Comparison of ENCODE assay signal across 23 cellular contexts in genomic region chr1:15771836-15772516, GRCh38. TPM values are rescaled to one million over a fixed set of nuclear protein-coding genes. Genes with fewer than 3 reads are reported as not detected.
DNase-seq lines count a peak whose midpoint lies in the region; ATAC-seq and TF ChIP-seq lines count a peak whose summit lies in the region.
"Had no signal": no experiment of that assay in that cellular context is flagged by ENCODE, and none has a peak within 500 bp of the region (broad histone marks: within the 10 kb centered on the region; RNA-seq: fewer than 3 reads in every experiment).

No MANE protein-coding gene starts in this region.

- no peak overlapping the region for H3K18ac ChIP-seq in neuronal stem cell (ENCODE audit: low read length)

- H3K4me3 ChIP-seq in GM23338 (no peak overlapping the region), SJSA1 (no peak overlapping the region), endodermal cell (ENCODE audit: low read length) (no peak overlapping the region), neuronal stem cell (ENCODE audit: low read length in 2 of 2) (no peak overlapping the region), adrenal gland (no peak overlapping the region)
- H3K4me3 ChIP-seq: GM23248, PC-9, SK-N-MC had no signal

- H3K9ac ChIP-seq in endodermal cell (ENCODE audit: extremely low read depth, low read length, poor library complexity, severe bottlenecking): no peak overlapping the region
- H3K9ac ChIP-seq in neuronal stem cell (ENCODE audit: low read depth, low read length, poor library complexity): no peak overlapping the region
- H3K9ac ChIP-seq: GM23248 had no signal

- no peak overlapping the region for H3K4ac ChIP-seq in neuronal stem cell (ENCODE audit: low read length)

- no peaks in the 10 kb centered on the region for H3K9me3 ChIP-seq in SJSA1 (replicated peaks)
- H3K9me3 ChIP-seq in endodermal cell (ENCODE audit: control insufficient read depth, low read length): no peaks in the 10 kb centered on the region
- peaks cover 0 to 2% of the 10 kb centered on the region in 2 donors for H3K9me3 ChIP-seq in neuronal stem cell (replicated peaks in 1 of 2; ENCODE audit: control insufficient read depth in 2 of 2, insufficient read depth in 1 of 2, low read depth in 1 of 2, low read length in 2 of 2)
- no peaks in the 10 kb centered on the region for H3K9me3 ChIP-seq in adrenal gland (replicated peaks in 1 of 3)

- H3K79me2 ChIP-seq in GM23338 (replicated peaks; ENCODE audit: insufficient read depth): no peaks in the 10 kb centered on the region

- no peak overlapping the region for H2AK5ac ChIP-seq in neuronal stem cell (ENCODE audit: low read depth, low read length)

- no peaks in the 10 kb centered on the region for H3K27me3 ChIP-seq in GM23338 (ENCODE audit: insufficient read depth)
- H3K27me3 ChIP-seq in SJSA1 (replicated peaks): no peaks in the 10 kb centered on the region
- H3K27me3 ChIP-seq in endodermal cell (ENCODE audit: control insufficient read depth, insufficient read depth, low read length, poor library complexity, severe bottlenecking): no peaks in the 10 kb centered on the region
- H3K27me3 ChIP-seq in neuronal stem cell (ENCODE audit: control insufficient read depth in 3 of 3, insufficient read depth in 3 of 3, low read depth in 1 of 3, low read length in 3 of 3): no peaks in the 10 kb centered on the region
- H3K27me3 ChIP-seq in adrenal gland: no peaks in the 10 kb centered on the region

- H3K4me1 ChIP-seq in GM23338 (ENCODE audit: insufficient read depth): no peaks in the 10 kb centered on the region
- peaks cover 36% of the 10 kb centered on the region for H3K4me1 ChIP-seq in SJSA1 (replicated peaks)
- H3K4me1 ChIP-seq in endodermal cell (ENCODE audit: control insufficient read depth, insufficient read depth, low read length): no peaks in the 10 kb centered on the region
- H3K4me1 ChIP-seq in neuronal stem cell (ENCODE audit: control insufficient read depth in 2 of 2, insufficient read depth in 1 of 2, low read depth in 1 of 2, low read length in 2 of 2): no peaks in the 10 kb centered on the region
- no peaks in the 10 kb centered on the region for H3K4me1 ChIP-seq in adrenal gland (replicated peaks in 1 of 2)

- H3K36me3 ChIP-seq in GM23338 (ENCODE audit: insufficient read depth): peaks cover 64% of the 10 kb centered on the region
- peaks cover 79% of the 10 kb centered on the region for H3K36me3 ChIP-seq in SJSA1
- H3K36me3 ChIP-seq in endodermal cell (ENCODE audit: control insufficient read depth, insufficient read depth, low read length): peaks cover 81% of the 10 kb centered on the region
- H3K36me3 ChIP-seq in neuronal stem cell (replicated peaks in 1 of 2; ENCODE audit: control insufficient read depth in 2 of 2, insufficient read depth in 2 of 2, low read length in 2 of 2): peaks cover 23 to 56% of the 10 kb centered on the region in 2 donors
- peaks cover 0 to 45% of the 10 kb centered on the region in 2 donors for H3K36me3 ChIP-seq in adrenal gland (replicated peaks in 1 of 2)

- H3K9me2 ChIP-seq in GM23338 (ENCODE audit: insufficient read depth): no peaks in the 10 kb centered on the region

- peak overlapping the region; percentile 81 for H3K23ac ChIP-seq in neuronal stem cell (ENCODE audit: low read depth, low read length, poor library complexity)

- no peak overlapping the region for H4K91ac ChIP-seq in neuronal stem cell (ENCODE audit: low read depth, low read length, poor library complexity)

- no peak overlapping the region for H3K14ac ChIP-seq in neuronal stem cell (ENCODE audit: low read length)

- DNase-seq in GM23338 (ENCODE audit: low spot score) (no peak), SJSA1 (ENCODE audit: low read depth in 1 of 2, low spot score in 2 of 2) (peak; percentile 75 to 77), endodermal cell (no peak), neuronal stem cell (ENCODE audit: low spot score) (no peak), NCI-H526 treated with DMSO at 0.1 percent for 48 hours (lab: John Stamatoyannopoulos, UW) (no peak), pons (ENCODE audit: low spot score) (no peak), adrenal gland (no peak)
- no peak for DNase-seq in activated CD4-positive, alpha-beta T cell treated with anti-CD3 and anti-CD28 coated beads for 36 hours
- DNase-seq: DMS 273 treated with DMSO at 0.1 percent for 48 hours, GF-D8, GM23248, MV-4-11, NCI-H1417, NCI-H1930, NCI-H2171 treated with DMSO at 0.1 percent for 48 hours, NCI-H774, PC-9 had no signal

- CTCF ChIA-PET in activated CD4-positive, alpha-beta T cell treated with anti-CD3 and anti-CD28 coated beads for 36 hours (lab: Charles Lee): interaction anchor here (0.6 to 1.0 kb wide), 4 partner anchors 14 to 449 kb away, joined by 3 to 6 read pairs (median 3); no protein-coding TSS in a partner anchor

- H4K20me1 ChIP-seq in GM23338 (replicated peaks; ENCODE audit: insufficient read depth): no peaks in the 10 kb centered on the region; the same call in none of the 2 replicates

- H4K8ac ChIP-seq in neuronal stem cell (ENCODE audit: low read depth, low read length): no peak overlapping the region

- H3K4me3 Mint-ChIP-seq in GM23338 (no peak overlapping the region), endodermal cell (no peak overlapping the region)
- H3K4me3 Mint-ChIP-seq in activated CD4-positive, alpha-beta T cell treated with anti-CD3 and anti-CD28 coated beads for 36 hours: no peak overlapping the region

- no peak overlapping the region for H3K4me2 ChIP-seq in GM23338
- no peak overlapping the region for H3K4me2 ChIP-seq in neuronal stem cell (ENCODE audit: insufficient read depth, low read length, poor library complexity, severe bottlenecking)
- H3K4me2 ChIP-seq: PC-9 had no signal

- 92 to 93% methylated on average over 4 to 6 of the region's 6 CpGs for WGBS in endodermal cell (ENCODE audit: insufficient coverage in 1 of 2, insufficient read length in 1 of 2), 2 experiments
- WGBS in neuronal stem cell (ENCODE audit: extremely low coverage in 2 of 2, insufficient read length in 2 of 2, insufficient replicate concordance in 1 of 2), 2 donors: no CpG with 5 or more reads among the region's 6 CpGs
- WGBS in adrenal gland, 4 donors: 60 to 77% (median 69%) methylated on average over 6 of the region's 6 CpGs

- no peak overlapping the region for H2BK5ac ChIP-seq in neuronal stem cell (ENCODE audit: low read length)

- H3F3A ChIP-seq in GM23338 (replicated peaks; ENCODE audit: low read depth): 0 out of 2 replicates have a peak, but pooled peaks cover 6% of the 10 kb centered on the region

- H3K9me3 Mint-ChIP-seq in GM23338: no peaks in the 10 kb centered on the region
- no peaks in the 10 kb centered on the region for H3K9me3 Mint-ChIP-seq in endodermal cell
- no peaks in the 10 kb centered on the region for H3K9me3 Mint-ChIP-seq in activated CD4-positive, alpha-beta T cell treated with anti-CD3 and anti-CD28 coated beads for 36 hours (ENCODE audit: low read depth)

- H3K27ac Mint-ChIP-seq in GM23338: no peak overlapping the region
- H3K27ac Mint-ChIP-seq in endodermal cell: peak overlapping the region; percentile 74
- H3K27ac Mint-ChIP-seq in activated CD4-positive, alpha-beta T cell treated with anti-CD3 and anti-CD28 coated beads for 36 hours: no peak overlapping the region

- H2BK120ac ChIP-seq in neuronal stem cell (ENCODE audit: low read depth, low read length): no peak overlapping the region

- TF ChIP-seq CTCF in GM23338 (conservative IDR thresholded peaks at IDR 0.05; ENCODE audit: low read depth in 2 of 2): no peak
- TF ChIP-seq CTCF in endodermal cell (conservative IDR thresholded peaks at IDR 0.05): no peak
- TF ChIP-seq CTCF in adrenal gland (IDR thresholded peaks at IDR 0.05): no peak

- ATAC-seq in GM23338: no peak
- no peak for ATAC-seq in activated CD4-positive, alpha-beta T cell treated with anti-CD3 and anti-CD28 coated beads for 36 hours

- POLR2A ChIA-PET in activated CD4-positive, alpha-beta T cell treated with anti-CD3 and anti-CD28 coated beads for 36 hours (lab: Charles Lee): no interaction called here

- H2BK15ac ChIP-seq in neuronal stem cell (ENCODE audit: low read length): no peak overlapping the region

- peaks cover 5% of the 10 kb centered on the region for H3K27me3 Mint-ChIP-seq in GM23338 (ENCODE audit: insufficient read depth, low read depth, poor library complexity)
- H3K27me3 Mint-ChIP-seq in endodermal cell (ENCODE audit: insufficient read depth): no peaks in the 10 kb centered on the region
- H3K27me3 Mint-ChIP-seq in activated CD4-positive, alpha-beta T cell treated with anti-CD3 and anti-CD28 coated beads for 36 hours: peaks cover 5% of the 10 kb centered on the region

- no peak overlapping the region for H2AFZ ChIP-seq in GM23338
- H2AFZ ChIP-seq in neuronal stem cell (ENCODE audit: low read length): no peak overlapping the region
- H2AFZ ChIP-seq: GM23248, PC-9 had no signal

- H3K79me1 ChIP-seq in neuronal stem cell (ENCODE audit: low read depth, low read length): no peaks in the 10 kb centered on the region

- H3K4me1 Mint-ChIP-seq in GM23338: no peaks in the 10 kb centered on the region; the same call in 2 of the 3 replicates
- H3K4me1 Mint-ChIP-seq in endodermal cell: no peaks in the 10 kb centered on the region
- no peaks in the 10 kb centered on the region for H3K4me1 Mint-ChIP-seq in activated CD4-positive, alpha-beta T cell treated with anti-CD3 and anti-CD28 coated beads for 36 hours

- intact Hi-C loops in adrenal gland (cut with DNase I): no loop called here
- intact Hi-C loops in activated CD4-positive, alpha-beta T cell treated with anti-CD3 and anti-CD28 coated beads for 36 hours (cut with DNase I, micrococcal nuclease): no loop called here

- H3K27ac ChIP-seq in GM23338 (ENCODE audit: low read depth): 0 out of 2 replicates have a peak overlapping the region, but pooled peaks have one; percentile 39
- H3K27ac ChIP-seq in SJSA1: peak overlapping the region; percentile 46
- H3K27ac ChIP-seq in endodermal cell (ENCODE audit: low read depth, low read length): no peak overlapping the region
- no peak overlapping the region for H3K27ac ChIP-seq in neuronal stem cell (replicated peaks; ENCODE audit: low read length)
- no peak overlapping the region for H3K27ac ChIP-seq in adrenal gland
- H3K27ac ChIP-seq: C4-2B, GM23248, PC-9, SK-N-MC had no signal

- H2BK12ac ChIP-seq in neuronal stem cell (ENCODE audit: low read length): no peak overlapping the region

- TF ChIP-seq POLR2A in adrenal gland (IDR thresholded peaks at IDR 0.05): no peak

- H3K36me3 Mint-ChIP-seq in GM23338 (ENCODE audit: low read depth) (peaks cover 89% of the 10 kb centered on the region), endodermal cell (ENCODE audit: low read depth) (peaks cover 65% of the 10 kb centered on the region)
- H3K36me3 Mint-ChIP-seq in activated CD4-positive, alpha-beta T cell treated with anti-CD3 and anti-CD28 coated beads for 36 hours (ENCODE audit: low read depth): no peaks in the 10 kb centered on the region

RNA-seq across cellular contexts. Expression of gene FBLIM1, which starts 13.4 kb away (rescaled TPM):
- total RNA-seq in GM23338 (2014; rRNA removed; shearing (Covaris generic)): 69.1 and 81.7 TPM in 2 replicates
- 40.2 and 41.7 TPM in 2 replicates for polyA plus RNA-seq in GM23338 (2016; fragmentation: Nextera tagmentation; extraction: Ambion mirVana)
- total RNA-seq in SJSA1 (2014; rRNA removed; shearing (Covaris generic)): 66.6 and 151 TPM in 2 replicates
- total RNA-seq in endodermal cell: 10 to 100 TPM; 58.4 to 60.6 TPM
- polyA plus RNA-seq in endodermal cell (2013, experiment 1 of 2): 26.4 TPM
- 23.9 TPM for polyA plus RNA-seq in endodermal cell (2013, experiment 2 of 2)
- polyA plus RNA-seq in neuronal stem cell (2013, experiment 1 of 2): 11.5 TPM
- 11.4 TPM for polyA plus RNA-seq in neuronal stem cell (2013, experiment 2 of 2)
- 100 to 1,000 TPM in 1 of 8 donors, 10 to 100 TPM in 7; 29.0 to 103 (median 51.1) TPM for total RNA-seq in adrenal gland
- polyA plus RNA-seq in adrenal gland: 10 to 100 TPM; 16.0 to 50.1 (median 40.5) TPM
- under 1 TPM in 1 of 2 experiments, not detected in 1; 0.09 TPM for total RNA-seq in activated CD4-positive, alpha-beta T cell treated with anti-CD3 and anti-CD28 coated beads for 36 hours

RNA-seq across cellular contexts. Expression of gene TMEM82, which starts 29.7 kb away (rescaled TPM):
- not detected in 2 replicates for total RNA-seq in GM23338 (2014; rRNA removed; shearing (Covaris generic))
- polyA plus RNA-seq in GM23338 (2016; fragmentation: Nextera tagmentation; extraction: Ambion mirVana): 0.42 TPM in 1 of 2 replicates, not detected in the other
- not detected in 2 replicates for total RNA-seq in SJSA1 (2014; rRNA removed; shearing (Covaris generic))
- total RNA-seq in endodermal cell: 1 to 10 TPM in 1 of 2 donors, under 1 TPM in 1; 0.46 to 3.2 TPM
- polyA plus RNA-seq in endodermal cell (2013, experiment 1 of 2): 0.36 TPM
- not detected for polyA plus RNA-seq in endodermal cell (2013, experiment 2 of 2)
- polyA plus RNA-seq in neuronal stem cell (2013, experiment 1 of 2): not detected
- polyA plus RNA-seq in neuronal stem cell (2013, experiment 2 of 2): not detected
- under 1 TPM in 1 of 8 donors, not detected in 7; 0.14 TPM for total RNA-seq in adrenal gland
- not detected for polyA plus RNA-seq in adrenal gland
- total RNA-seq in activated CD4-positive, alpha-beta T cell treated with anti-CD3 and anti-CD28 coated beads for 36 hours: not detected
- total RNA-seq: A673, Daoy, GM23248, HT1080, NCI-H460, PC-9 had no signal
- polyA plus RNA-seq: GM23248 had no signal

RNA-seq across cellular contexts. Expression of gene UQCRHL, which starts 35.5 kb away (rescaled TPM):
- total RNA-seq in GM23338 (2014; rRNA removed; shearing (Covaris generic)): 2.3 and 3.9 TPM in 2 replicates
- polyA plus RNA-seq in GM23338 (2016; fragmentation: Nextera tagmentation; extraction: Ambion mirVana) (3.0 and 3.6 TPM in 2 replicates), adrenal gland (1 to 10 TPM; 1.2 to 4.5 (median 2.3) TPM)
- 2.1 and 4.6 TPM in 2 replicates for total RNA-seq in SJSA1 (2014; rRNA removed; shearing (Covaris generic))
- total RNA-seq in endodermal cell (1 to 10 TPM; 1.6 to 3.7 TPM), adrenal gland (1 to 10 TPM in 1 of 8 donors, under 1 TPM in 7; 0.24 to 1.0 (median 0.71) TPM)
- 5.2 TPM for polyA plus RNA-seq in endodermal cell (2013, experiment 1 of 2)
- polyA plus RNA-seq in endodermal cell (2013, experiment 2 of 2): 5.2 TPM
- polyA plus RNA-seq in neuronal stem cell (2013, experiment 1 of 2): 3.9 TPM
- 4.1 TPM for polyA plus RNA-seq in neuronal stem cell (2013, experiment 2 of 2)
- total RNA-seq in activated CD4-positive, alpha-beta T cell treated with anti-CD3 and anti-CD28 coated beads for 36 hours: 1 to 10 TPM; 1.4 to 1.9 TPM

RNA-seq across cellular contexts. Expression of gene SLC25A34, which starts 35.9 kb away (rescaled TPM):
- 0.27 and 3.5 TPM in 2 replicates for total RNA-seq in GM23338 (2014; rRNA removed; shearing (Covaris generic))
- polyA plus RNA-seq in GM23338 (2016; fragmentation: Nextera tagmentation; extraction: Ambion mirVana) (0.11 and 0.16 TPM in 2 replicates), adrenal gland (10 to 100 TPM in 1 of 3 donors, 1 to 10 TPM in 2; 4.7 to 11.1 (median 6.0) TPM)
- 0.22 and 0.92 TPM in 2 replicates for total RNA-seq in SJSA1 (2014; rRNA removed; shearing (Covaris generic))
- total RNA-seq in endodermal cell (1 to 10 TPM; 1.8 to 3.5 TPM), adrenal gland (10 to 100 TPM in 2 of 8 donors, 1 to 10 TPM in 6; 2.2 to 12.3 (median 5.8) TPM)
- 1.4 TPM for polyA plus RNA-seq in endodermal cell (2013, experiment 1 of 2)
- 0.95 TPM for polyA plus RNA-seq in endodermal cell (2013, experiment 2 of 2)
- 0.33 TPM for polyA plus RNA-seq in neuronal stem cell (2013, experiment 1 of 2)
- polyA plus RNA-seq in neuronal stem cell (2013, experiment 2 of 2): 0.32 TPM
- total RNA-seq in activated CD4-positive, alpha-beta T cell treated with anti-CD3 and anti-CD28 coated beads for 36 hours: under 1 TPM; 0.82 to 0.86 TPM

Comparison
In these comparisons a context has a peak if more than half of its experiments do, and no peak if none do; other contexts are left out.
1. DNase-seq: peak in SJSA1 (2 of 2); none in GM23338 (single experiment), endodermal cell (single experiment), neuronal stem cell (single experiment), NCI-H526 treated with DMSO at 0.1 percent for 48 hours (single experiment), pons (single experiment), adrenal gland (0 of 7) and activated CD4-positive, alpha-beta T cell treated with anti-CD3 and anti-CD28 coated beads for 36 hours (single experiment).
2. H3K27ac ChIP-seq: peak in GM23338 (single experiment) and SJSA1 (single experiment); none in endodermal cell (single experiment), neuronal stem cell (single experiment) and adrenal gland (0 of 5).
3. RNA of gene FBLIM1, which starts 13.4 kb away (total RNA-seq): 69.1 to 81.7 TPM in GM23338, 66.6 to 151 TPM in SJSA1, 58.4 to 60.6 TPM in endodermal cell and 29.0 to 103 TPM in adrenal gland; 0.09 TPM in activated CD4-positive, alpha-beta T cell treated with anti-CD3 and anti-CD28 coated beads for 36 hours; every median in the first group is over 10 times any median in the second.